Comparison of ENCODE assay signal across 1 cellular context in genomic region chr5:140632366-140633080, GRCh38.
A peak's percentile ranks its signal among the peaks of the same experiment; 100 is the strongest.
TF ChIP-seq lines count a peak whose summit lies in the region.

No MANE protein-coding gene starts in this region.

TF ChIP-seq in GM12878, 131 proteins besides CTCF, POLR2A, EP300 and RAD21:
- TF ChIP-seq ZNF687 (IDR thresholded peaks at IDR 0.05) (peak; percentile 37; the same call in 1 of the 2 replicates), RCOR1 (conservative IDR thresholded peaks at IDR 0.05; ENCODE audit: low read depth, low read length) (no peak), CREB1 (IDR thresholded peaks at IDR 0.05; ENCODE audit: low read depth) (peak; percentile 54; the same call in 1 of the 2 replicates), ZBTB40 (IDR thresholded peaks at IDR 0.05; ENCODE audit: borderline replicate concordance) (no peak), MAX (IDR thresholded peaks at IDR 0.05; ENCODE audit: low read depth, low read length) (peak; percentile 64), TAF1 (IDR thresholded peaks at IDR 0.05; ENCODE audit: borderline replicate concordance, low read depth, low read length) (peak; percentile 31; the same call in 1 of the 2 replicates), CBX3 (IDR thresholded peaks at IDR 0.05; ENCODE audit: borderline replicate concordance, low read depth) (no peak), RUNX3 (IDR thresholded peaks at IDR 0.05; ENCODE audit: low read length) (0 out of 2 replicates have a peak, but pooled peaks have one; percentile 43), LARP7 (IDR thresholded peaks at IDR 0.05) (0 out of 2 replicates have a peak, but pooled peaks have one; percentile 29), NR2C1 (IDR thresholded peaks at IDR 0.05) (no peak), IKZF1 (conservative IDR thresholded peaks at IDR 0.05) (peak; percentile 19; the same call in 1 of the 2 replicates), TARDBP (IDR thresholded peaks at IDR 0.05; ENCODE audit: borderline replicate concordance) (0 out of 2 replicates have a peak, but pooled peaks have one; percentile 4), EGR1 (IDR thresholded peaks at IDR 0.05; ENCODE audit: borderline replicate concordance in 1 of 2, low read depth in 2 of 2, low read length in 2 of 2) (peak in 1 of 2 experiments; percentile 52; a peak in 1 of 3 replicates)
